8 cellular contexts compared by ENCODE assay signal in the genomic region with DNA sequence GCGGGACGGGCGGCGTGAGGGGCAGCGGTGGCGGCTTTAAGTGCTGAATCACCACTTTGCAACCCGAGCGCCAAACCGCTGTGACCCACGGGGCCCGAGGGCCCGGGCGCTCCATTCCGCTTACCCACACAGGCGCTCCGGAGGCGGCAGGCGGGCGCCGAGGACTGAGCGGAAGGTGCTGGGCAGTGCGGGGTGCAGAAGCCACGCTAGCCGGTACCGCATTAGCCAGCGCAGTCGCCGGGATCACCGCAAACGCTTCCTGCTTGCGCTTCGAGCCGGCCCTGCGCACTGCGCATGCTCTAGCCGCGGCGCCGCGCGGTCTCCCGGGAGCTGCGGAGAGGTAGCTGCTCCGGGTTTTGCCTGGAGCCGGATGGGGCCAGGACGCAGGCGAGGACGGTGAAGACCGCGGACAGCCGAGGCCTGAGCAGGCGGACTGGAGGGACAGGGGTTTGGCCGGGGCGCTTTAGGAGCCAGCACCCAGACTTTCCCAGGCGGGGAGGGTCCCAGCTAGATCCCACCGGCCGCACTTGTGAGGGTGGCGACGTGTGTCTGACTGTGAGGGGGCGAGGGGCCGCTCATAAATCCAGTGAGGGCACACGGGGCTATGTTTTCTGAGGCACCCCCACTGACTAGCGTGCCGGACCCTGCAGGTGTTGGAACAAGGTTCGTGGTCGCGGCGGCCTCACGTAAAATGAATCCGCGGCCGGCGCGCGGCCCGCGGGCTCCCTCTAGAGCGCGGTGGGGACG. TPM values are rescaled to one million over a fixed set of nuclear protein-coding genes. Genes with fewer than 3 reads are reported as not detected.
DNase-seq lines count a peak whose midpoint lies in the region; ATAC-seq and TF ChIP-seq lines count a peak whose summit lies in the region.

Gene IDE (minus strand): TSS at position 296 of the 747 bp plus-strand sequence. CDS start 74 bp downstream, at position 222.

- peak; percentile 78 for TF ChIP-seq POLR2A in GM18526 (IDR thresholded peaks at IDR 0.05; ENCODE audit: extremely low read depth, insufficient read length)

- DNase-seq in AG08395 (ENCODE audit: low spot score) (peak; percentile 93), NCI-H2227 treated with DMSO at 0.1 percent for 48 hours (lab: John Stamatoyannopoulos, UW) (peak; percentile 70), cerebellum (ENCODE audit: low spot score) (peak; percentile 85), kidney tubule cell (ENCODE audit: low spot score) (peak; percentile 89)
- DNase-seq in activated CD4-positive, alpha-beta T cell treated with anti-CD3 and anti-CD28 coated beads for 1 hour = peak; percentile 67
- peak; percentile 63 to 76 (median 69) for DNase-seq in stimulated activated CD4-positive, alpha-beta T cell treated with anti-CD3 and anti-CD28 coated beads, Interleukin-1b, Interleukin-23, amount 100 ng/mL, for 24 hours (ENCODE audit: low read depth in 4 of 4, low spot score in 1 of 4)

- peak; percentile 62 for ATAC-seq in HG03066 (IDR thresholded peaks at IDR 0.05; ENCODE audit: low read depth, unreplicated experiment)

RNA-seq across cellular contexts. Expression of gene IDE, which starts in this region (rescaled TPM):
- total RNA-seq in cerebellum = 17.8 TPM

Comparison
In these comparisons a context has a peak if more than half of its experiments do, and no peak if none do; other contexts are left out.
1. Peak in every context shown above with its lines: DNase-seq and ATAC-seq.